ENCODE assay signal across 13 cellular contexts in the genomic region with DNA sequence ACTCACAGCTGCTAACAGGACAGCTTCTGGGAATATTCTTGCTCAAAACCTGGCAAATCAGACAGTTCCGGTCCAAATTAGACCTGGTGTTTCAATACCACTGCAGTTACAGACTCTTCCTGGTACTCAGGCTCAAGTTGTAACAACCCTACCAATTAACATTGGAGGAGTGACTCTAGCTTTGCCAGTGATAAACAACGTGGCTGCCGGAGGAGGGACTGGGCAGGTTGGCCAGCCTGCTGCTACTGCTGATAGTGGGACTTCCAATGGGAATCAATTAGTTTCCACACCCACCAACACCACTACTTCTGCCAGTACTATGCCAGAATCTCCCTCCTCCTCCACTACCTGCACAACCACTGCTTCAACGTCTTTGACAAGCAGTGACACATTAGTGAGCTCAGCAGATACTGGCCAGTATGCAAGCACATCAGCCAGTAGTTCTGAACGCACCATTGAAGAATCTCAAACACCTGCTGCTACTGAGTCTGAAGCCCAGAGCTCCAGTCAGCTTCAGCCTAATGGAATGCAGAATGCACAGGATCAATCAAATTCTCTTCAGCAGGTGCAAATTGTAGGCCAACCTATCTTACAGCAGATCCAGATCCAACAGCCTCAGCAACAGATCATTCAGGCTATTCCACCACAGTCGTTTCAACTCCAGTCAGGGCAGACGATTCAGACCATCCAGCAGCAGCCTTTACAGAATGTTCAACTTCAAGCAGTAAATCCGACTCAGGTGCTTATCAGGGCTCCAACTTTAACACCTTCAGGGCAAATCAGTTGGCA. TPM values are rescaled to one million over a fixed set of nuclear protein-coding genes. Genes with fewer than 3 reads are reported as not detected.
A peak's percentile ranks its signal among the peaks of the same experiment; 100 is the strongest.
DNase-seq lines count a peak whose midpoint lies in the region; ATAC-seq and TF ChIP-seq lines count a peak whose summit lies in the region.
"Had no signal": no experiment of that assay in that cellular context is flagged by ENCODE, and none has a peak within 500 bp of the region (broad histone marks: within the 10 kb centered on the region; RNA-seq: fewer than 3 reads in every experiment).

No MANE protein-coding gene starts in this region.

- DNase-seq in NCI-H2227 treated with DMSO at 0.1 percent for 48 hours (lab: John Stamatoyannopoulos, UW) (peak; percentile 30), NCI-H2227 (lab: John Stamatoyannopoulos, UW; ENCODE audit: unreplicated experiment) (no peak), osteoblast (ENCODE audit: insufficient read length, low spot score, missing footprints) (peak; percentile 54), NCI-H1105 treated with DMSO at 0.1 percent for 48 hours (lab: John Stamatoyannopoulos, UW) (no peak), amniotic stem cell (lab: John Stamatoyannopoulos, UW) (no peak)
- DNase-seq: ACHN, lower lobe of right lung, NCI-H2029 treated with DMSO at 0.1 percent for 48 hours had no signal

- H3K27ac ChIP-seq in osteoblast (ENCODE audit: low read depth, low read length) = no peak overlapping the region
- H3K27ac ChIP-seq: lower lobe of right lung, SJCRH30, skin epidermis had no signal

- peaks cover 34% of the 10 kb centered on the region for H3K36me3 Mint-ChIP-seq in brain

- H4K20me1 ChIP-seq in Loucy (ENCODE audit: insufficient read depth, low read length, poor library complexity, severe bottlenecking) (peaks cover 56% of the 10 kb centered on the region), osteoblast (ENCODE audit: insufficient read depth, low read length) (no peaks in the 10 kb centered on the region)

- H3K9me2 ChIP-seq in Loucy (replicated peaks; ENCODE audit: low read depth, low read length) = no peaks in the 10 kb centered on the region

- peak overlapping the region in 4 of 5 experiments; percentile 23 to 96 (median 86) for H3K27ac Mint-ChIP-seq in brain

- peak overlapping the region; percentile 96 to 99 (median 98) for H3K4me3 Mint-ChIP-seq in brain

- no peaks in the 10 kb centered on the region for H3F3A ChIP-seq in Loucy (ENCODE audit: low read depth)

- no peaks in the 10 kb centered on the region for H3K36me3 ChIP-seq in Loucy (ENCODE audit: insufficient read depth, low read length)
- peaks cover 4% of the 10 kb centered on the region for H3K36me3 ChIP-seq in osteoblast (ENCODE audit: insufficient read depth, low read length)
- H3K36me3 ChIP-seq: lower lobe of right lung had no signal

- peaks cover 13% of the 10 kb centered on the region for H3K27me3 Mint-ChIP-seq in brain

- H3K79me2 ChIP-seq in Loucy (ENCODE audit: insufficient read depth, low read length) (peaks cover 65% of the 10 kb centered on the region), osteoblast (ENCODE audit: insufficient read depth, low read length) (no peaks in the 10 kb centered on the region)

- H3K4me3 ChIP-seq in Loucy (ENCODE audit: low read length, poor library complexity, severe bottlenecking) = peak overlapping the region; percentile 93
- H3K4me3 ChIP-seq in osteoblast (ENCODE audit: insufficient read depth, low read length) = no peak overlapping the region
- H3K4me3 ChIP-seq: SJCRH30, skin epidermis had no signal

- peaks cover 80% of the 10 kb centered on the region for H3K4me1 Mint-ChIP-seq in brain

- H3K9me3 ChIP-seq in Loucy (ENCODE audit: insufficient read depth, low read depth, low read length) (no peaks in the 10 kb centered on the region), osteoblast (ENCODE audit: low read depth, low read length) (no peaks in the 10 kb centered on the region)
- H3K9me3 ChIP-seq: lower lobe of right lung, SJCRH30 had no signal

- H3K27me3 ChIP-seq in Loucy (ENCODE audit: insufficient read depth, low read length, poor library complexity, severe bottlenecking) (no peaks in the 10 kb centered on the region), osteoblast (ENCODE audit: insufficient read depth, low read length) (no peaks in the 10 kb centered on the region)
- H3K27me3 ChIP-seq: SJCRH30 had no signal

- peak overlapping the region; percentile 93 for H3K9ac ChIP-seq in Loucy (ENCODE audit: low read depth, low read length, poor library complexity, severe bottlenecking)

- no peak overlapping the region for H2AFZ ChIP-seq in Loucy (ENCODE audit: low read length)
- H2AFZ ChIP-seq in osteoblast (ENCODE audit: low read length) = no peak overlapping the region

- peak overlapping the region; percentile 87 for H3K4me2 ChIP-seq in Loucy (ENCODE audit: low read depth, low read length, poor library complexity, severe bottlenecking)
- H3K4me2 ChIP-seq in osteoblast (ENCODE audit: insufficient read depth, low read length) = no peak overlapping the region

- TF ChIP-seq CTCF in Loucy (conservative IDR thresholded peaks at IDR 0.05; ENCODE audit: low read length) (no peak), brain (conservative IDR thresholded peaks at IDR 0.05) (no peak), osteoblast (IDR thresholded peaks at IDR 0.05; ENCODE audit: extremely low read depth, low read depth, low read length) (no peak)

- ATAC-seq in GM18517 (IDR thresholded peaks at IDR 0.05; ENCODE audit: unreplicated experiment) = no peak
- ATAC-seq: lower lobe of right lung had no signal

- H3K9me3 Mint-ChIP-seq in brain = no peaks in the 10 kb centered on the region

- peaks cover 64% of the 10 kb centered on the region for H3K4me1 ChIP-seq in Loucy (ENCODE audit: insufficient read depth, low read length, poor library complexity, severe bottlenecking)
- peaks cover 8% of the 10 kb centered on the region for H3K4me1 ChIP-seq in osteoblast (ENCODE audit: insufficient read depth, low read length)

RNA-seq across cellular contexts. Expression of a gene that starts 2.1 kb away (rescaled TPM):
- polyA plus RNA-seq in brain (ENCODE audit: insufficient read depth, low read depth, low replicate concordance) = 6.4 TPM
- 5.0 and 5.1 TPM in 2 replicates for total RNA-seq in osteoblast

Comparison
In these comparisons a context has a peak if more than half of its experiments do, and no peak if none do; other contexts are left out.
1. DNase-seq: peak in NCI-H2227 treated with DMSO at 0.1 percent for 48 hours (single experiment) and osteoblast (single experiment); none in NCI-H2227 (single experiment), NCI-H1105 treated with DMSO at 0.1 percent for 48 hours (single experiment) and amniotic stem cell (single experiment).